Comparison of ENCODE assay signal across 32 cellular contexts in genomic region chr14:30840086-30840779, GRCh38. TPM values are rescaled to one million over a fixed set of nuclear protein-coding genes. Genes with fewer than 3 reads are reported as not detected.
"Had no signal": no experiment of that assay in that cellular context is flagged by ENCODE, and none has a peak within 500 bp of the region (broad histone marks: within the 10 kb centered on the region; RNA-seq: fewer than 3 reads in every experiment).

No MANE protein-coding gene starts in this region.

- H3K9me3 ChIP-seq: ascending aorta, body of pancreas, Peyer's patch, SJCRH30, SK-N-SH had no signal

- H3K27ac ChIP-seq: ascending aorta, body of pancreas, Peyer's patch, RWPE1, SJCRH30, WERI-Rb-1 had no signal

- H3K4me3 ChIP-seq: ascending aorta, body of pancreas, Peyer's patch, SJCRH30 had no signal

- FAIRE-seq: bronchial epithelial cell had no signal

- H3K27me3 ChIP-seq: ascending aorta, body of pancreas, Peyer's patch, SJCRH30 had no signal

- H3K4me3 Mint-ChIP-seq: activated CD4-positive, alpha-beta T cell treated with anti-CD3 and anti-CD28 coated beads for 36 hours; activated CD8-positive, alpha-beta T cell treated with anti-CD3 and anti-CD28 coated beads, Interleukin-2, amount 10 ng/mL, durations not matched to agents 7 days and 5 days; activated naive CD8-positive, alpha-beta T cell treated with anti-CD3 and anti-CD28 coated beads, Interleukin-2, amount 50 U/mL, for 24 hours had no signal

- H3K4me1 Mint-ChIP-seq: activated CD4-positive, alpha-beta T cell treated with anti-CD3 and anti-CD28 coated beads for 36 hours; activated naive CD8-positive, alpha-beta T cell treated with anti-CD3 and anti-CD28 coated beads, Interleukin-2, amount 50 U/mL, for 24 hours had no signal

- ATAC-seq: activated CD4-positive, alpha-beta T cell treated with anti-CD3 and anti-CD28 coated beads for 36 hours; activated CD8-positive, alpha-beta T cell treated with anti-CD3 and anti-CD28 coated beads, Interleukin-2, amount 10 ng/mL, durations not matched to agents 7 days and 5 days; activated naive CD4-positive, alpha-beta T cell treated with anti-CD3 and anti-CD28 coated beads, Interleukin-2, amount 50 U/mL, for 72 hours; activated naive CD8-positive, alpha-beta T cell treated with anti-CD3 and anti-CD28 coated beads, Interleukin-2, amount 50 U/mL, for 24 hours; body of pancreas had no signal

- H3K36me3 Mint-ChIP-seq: activated naive CD4-positive, alpha-beta T cell treated with anti-CD3 and anti-CD28 coated beads, Interleukin-2, amount 50 U/mL, for 72 hours had no signal

- H3K36me3 ChIP-seq: ascending aorta, Peyer's patch, SJCRH30, WERI-Rb-1 had no signal

- DNase-seq: activated CD4-positive, alpha-beta T cell treated with anti-CD3 and anti-CD28 coated beads for 36 hours; activated CD4-positive, alpha-beta T cell treated with anti-CD3 and anti-CD28 coated beads, Interleukin-2, amount 50 U/mL, for 4 hours; activated CD8-positive, alpha-beta memory T cell treated with anti-CD3 and anti-CD28 coated beads, Interleukin-2, amount 50 U/mL, for 48 hours; activated CD8-positive, alpha-beta T cell treated with anti-CD3 and anti-CD28 coated beads, Interleukin-2, amount 10 ng/mL, durations not matched to agents 7 days and 5 days; activated naive CD4-positive, alpha-beta T cell; activated naive CD8-positive, alpha-beta T cell treated with anti-CD3 and anti-CD28 coated beads, Interleukin-2, amount 50 U/mL, for 24 hours; activated T-cell treated with anti-CD3 and anti-CD28 coated beads, Interleukin-2, amount 50 U/mL, for 1 hour; amniotic stem cell; body of pancreas; central memory CD4-positive, alpha-beta T cell; Karpas-422; MM.1S; NCI-H1105; NCI-H1436 treated with DMSO at 0.1 percent for 48 hours; NCI-H187; NCI-H2081 treated with DMSO at 0.1 percent for 48 hours; NCI-H345; NCI-H510A; NCI-H526 treated with DMSO at 0.1 percent for 48 hours; NCI-H82; NK-92 treated with Interleukin-12 subunit alpha and Interleukin-12 subunit beta, amount 100 ng/mL, for 24 hours; OCI-M1; Peyer's patch; Right ventricle myocardium superior; SJCRH30; SK-N-SH; T-helper 1 cell; WERI-Rb-1 had no signal

- H3K4me1 ChIP-seq: ascending aorta, body of pancreas, Peyer's patch, SJCRH30 had no signal

- H3K27ac Mint-ChIP-seq: activated CD4-positive, alpha-beta T cell treated with anti-CD3 and anti-CD28 coated beads for 36 hours; activated CD8-positive, alpha-beta T cell treated with anti-CD3 and anti-CD28 coated beads, Interleukin-2, amount 10 ng/mL, durations not matched to agents 7 days and 5 days; activated naive CD8-positive, alpha-beta T cell treated with anti-CD3 and anti-CD28 coated beads, Interleukin-2, amount 50 U/mL, for 24 hours had no signal

- H3K4me2 ChIP-seq: SK-N-SH had no signal

- H3K9ac ChIP-seq: SK-N-SH had no signal

RNA-seq across cellular contexts. Expression of gene COCH, which starts 34.1 kb away (rescaled TPM):
- total RNA-seq: SJCRH30 had no signal
